8 cellular contexts compared by ENCODE assay signal in genomic region chr4:102823464-102823863, GRCh38. TPM values are rescaled to one million over a fixed set of nuclear protein-coding genes. Genes with fewer than 3 reads are reported as not detected.
DNase-seq lines count a peak whose midpoint lies in the region; ATAC-seq and TF ChIP-seq lines count a peak whose summit lies in the region.
"Had no signal": no experiment of that assay in that cellular context is flagged by ENCODE, and none has a peak within 500 bp of the region (broad histone marks: within the 10 kb centered on the region; RNA-seq: fewer than 3 reads in every experiment).

No MANE protein-coding gene starts in this region.

- no peak for TF ChIP-seq CTCF in GM12864 (IDR thresholded peaks at IDR 0.05; ENCODE audit: low read depth, low read length, missing control alignments)
- TF ChIP-seq CTCF in OCI-LY7 (conservative IDR thresholded peaks at IDR 0.05; ENCODE audit: low read length) = no peak
- TF ChIP-seq CTCF in fibroblast of pulmonary artery (IDR thresholded peaks at IDR 0.05; ENCODE audit: low read length, missing control alignments) = no peak

- intact Hi-C loops in OCI-LY7 (cut with micrococcal nuclease; ENCODE audit: unreplicated experiment) = no loop called here

- H3K9me3 ChIP-seq in OCI-LY7 (ENCODE audit: low read length) (no peaks in the 10 kb centered on the region), skeletal muscle satellite cell (replicated peaks; ENCODE audit: low read length) (no peaks in the 10 kb centered on the region)

- H3K79me2 ChIP-seq in OCI-LY7 (ENCODE audit: insufficient read depth, low read depth, low read length) = peaks cover 88% of the 10 kb centered on the region

- no peaks in the 10 kb centered on the region for H3K9me2 ChIP-seq in OCI-LY7 (ENCODE audit: insufficient read depth, low read length)

- H3K36me3 ChIP-seq in OCI-LY7 (ENCODE audit: insufficient read depth, low read length) (peaks cover 82% of the 10 kb centered on the region), skeletal muscle satellite cell (ENCODE audit: insufficient read depth, low read length) (peaks cover 37% of the 10 kb centered on the region)

- POLR2A ChIA-PET in OCI-LY7 (lab: Charles Lee) = interaction anchor here (1.0 to 11.2 kb wide), 4 partner anchors 12 to 63 kb away, joined by 4 to 116 read pairs (median 35); partner anchors contain the start of genes CISD2 and MANBA

- DNase-seq in GM12864 (ENCODE audit: low read depth) (no peak), OCI-LY7 (ENCODE audit: low spot score) (no peak), fibroblast of pulmonary artery (ENCODE audit: low read depth) (no peak), NCI-H2107 treated with DMSO at 0.1 percent for 48 hours (lab: John Stamatoyannopoulos, UW; ENCODE audit: unreplicated experiment) (no peak), COLO829 (ENCODE audit: low spot score) (no peak)
- DNase-seq: activated effector memory CD4-positive, alpha-beta T cell treated with anti-CD3 and anti-CD28 coated beads, Interleukin-2, amount 50 U/mL, for 16 hours had no signal

- H3K27me3 ChIP-seq in skeletal muscle satellite cell (ENCODE audit: control insufficient read depth, insufficient read depth, low read length) = no peaks in the 10 kb centered on the region

- CTCF ChIA-PET in OCI-LY7 (lab: Charles Lee; ENCODE audit: unreplicated experiment) = interaction anchor here (0.7 to 1.2 kb wide), 3 partner anchors 14 to 28 kb away, joined by 3 read pairs; no protein-coding TSS in a partner anchor

- ATAC-seq in HG02610 (IDR thresholded peaks at IDR 0.05; ENCODE audit: unreplicated experiment) = no peak

- peak overlapping the region; percentile 100 for H3K9ac ChIP-seq in skeletal muscle satellite cell (ENCODE audit: low read depth, low read length)

- BruUV-seq in OCI-LY7 (replicated peaks; lab: Mats Ljungman, UMichigan) = no TSS peak

- peaks cover 60% of the 10 kb centered on the region for H4K20me1 ChIP-seq in OCI-LY7 (ENCODE audit: insufficient read depth, low read length)

- H3K4me2 ChIP-seq in OCI-LY7 (ENCODE audit: low read length) = peak overlapping the region; percentile 86
- H3K4me2 ChIP-seq in skeletal muscle satellite cell (ENCODE audit: low read length) = peak overlapping the region; percentile 87

- peaks cover 53% of the 10 kb centered on the region for H3K4me1 ChIP-seq in OCI-LY7 (ENCODE audit: insufficient read depth, low read length, poor library complexity, severe bottlenecking)
- peaks cover 48% of the 10 kb centered on the region for H3K4me1 ChIP-seq in skeletal muscle satellite cell (ENCODE audit: control insufficient read depth, insufficient read depth, low read length)

- no peak overlapping the region for H3K27ac ChIP-seq in OCI-LY7 (ENCODE audit: low read depth, low read length, poor library complexity, severe bottlenecking)

- H3K4me3 ChIP-seq in GM12864 (ENCODE audit: low read depth, low read length) (peak overlapping the region; percentile 93), OCI-LY7 (ENCODE audit: low read depth, low read length, poor library complexity, severe bottlenecking) (peak overlapping the region; percentile 89), fibroblast of pulmonary artery (replicated peaks; ENCODE audit: low read depth, low read length) (peak overlapping the region; percentile 98), skeletal muscle satellite cell (ENCODE audit: low read length) (peak overlapping the region; percentile 95)

- no peak overlapping the region for H2AFZ ChIP-seq in OCI-LY7 (ENCODE audit: low read length)

RNA-seq across cellular contexts. Expression of gene UBE2D3, which starts 3.9 kb away (rescaled TPM):
- 363 and 374 TPM in 2 replicates for total RNA-seq in OCI-LY7 (2014; rRNA removed; shearing (Covaris generic))
- total RNA-seq in OCI-LY7 (2022) = 347 and 355 TPM in 2 replicates
- 323 and 356 TPM in 2 replicates for total RNA-seq in skeletal muscle satellite cell (2012; rRNA removed)

RNA-seq across cellular contexts. Expression of gene CISD2, which starts 45.3 kb away (rescaled TPM):
- 37.6 and 41.1 TPM in 2 replicates for total RNA-seq in OCI-LY7 (2014; rRNA removed; shearing (Covaris generic))
- 32.8 and 34.6 TPM in 2 replicates for total RNA-seq in OCI-LY7 (2022)
- 36.0 and 37.4 TPM in 2 replicates for total RNA-seq in skeletal muscle satellite cell (2012; rRNA removed)
